In the genomic region with DNA sequence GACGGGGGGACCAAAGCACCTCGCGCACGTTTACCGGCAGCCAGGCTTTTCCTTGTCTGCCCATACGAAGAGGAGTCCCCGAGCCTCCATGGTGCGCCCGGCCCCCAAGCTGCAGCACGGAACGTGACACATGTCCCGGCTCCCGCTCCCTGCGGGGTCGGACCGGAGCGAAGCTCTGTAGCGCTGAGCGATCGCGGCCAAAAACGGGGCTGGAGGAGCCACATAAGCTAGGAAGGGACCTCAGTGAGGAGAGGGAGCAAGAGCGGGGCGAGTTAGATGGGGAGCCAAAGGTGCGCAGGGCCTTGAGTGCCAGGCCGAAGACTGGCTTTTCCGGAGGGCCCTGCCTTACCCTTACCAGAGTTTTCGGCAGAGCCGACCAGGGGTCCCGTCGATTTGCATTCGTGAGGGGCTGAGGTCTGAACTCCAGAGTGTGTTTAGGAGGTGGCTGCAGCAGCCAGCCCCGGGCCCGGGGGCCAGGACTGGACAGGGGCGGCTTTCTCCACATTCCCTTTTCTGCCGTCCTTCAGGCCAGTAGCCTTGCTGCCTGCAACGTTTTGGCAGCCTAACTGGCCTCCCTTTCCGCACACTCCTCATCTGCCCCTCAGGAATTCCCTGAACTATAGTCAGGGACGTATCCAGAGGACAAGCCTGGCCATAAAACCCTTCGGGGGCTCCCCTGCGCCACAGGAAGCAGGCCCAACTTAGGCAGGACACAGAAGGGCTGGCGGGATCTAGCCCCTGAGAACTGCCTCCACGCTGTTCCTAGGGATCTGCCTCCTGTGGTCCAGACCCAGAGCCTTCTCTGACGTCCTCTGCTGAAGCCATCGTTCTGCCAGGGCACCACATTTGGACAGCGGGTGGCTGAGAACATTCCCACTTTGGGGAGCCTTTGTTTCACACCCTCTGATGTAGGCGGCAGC, we compare ENCODE assay signal across 1 cellular context.
TF ChIP-seq lines count a peak whose summit lies in the region.

No MANE protein-coding gene starts in this region.

TF ChIP-seq in endothelial cell of umbilical vein, 7 proteins besides CTCF, POLR2A, EP300 and RAD21 (continued from another document):
- TF ChIP-seq GATA2 (IDR thresholded peaks at IDR 0.05; ENCODE audit: insufficient read depth, insufficient read length, low read depth, low read length) (no peak), POLR2AphosphoS5 (IDR thresholded peaks at IDR 0.05; ENCODE audit: insufficient read depth, low read depth, low read length) (no peak), JUN (IDR thresholded peaks at IDR 0.05; ENCODE audit: borderline replicate concordance, insufficient read depth, insufficient read length, low read depth) (no peak), MYC (IDR thresholded peaks at IDR 0.05; ENCODE audit: low read depth, low read length) (no peak), MAX (IDR thresholded peaks at IDR 0.05; ENCODE audit: insufficient read depth, insufficient read length) (no peak)
TF ChIP-seq in endothelial cell of umbilical vein: peak in this region for 0.
